ENCODE assay signal across 9 cellular contexts in genomic region chr12:57750561-57751431, GRCh38. TPM values are rescaled to one million over a fixed set of nuclear protein-coding genes. Genes with fewer than 3 reads are reported as not detected.
DNase-seq lines count a peak whose midpoint lies in the region; ATAC-seq and TF ChIP-seq lines count a peak whose summit lies in the region.
"Had no signal": no experiment of that assay in that cellular context is flagged by ENCODE, and none has a peak within 500 bp of the region (broad histone marks: within the 10 kb centered on the region; RNA-seq: fewer than 3 reads in every experiment).

No MANE protein-coding gene starts in this region.

- intact Hi-C loops in right cardiac atrium (cut with DNase I), result no loop called here

- DNase-seq in activated CD4-positive, alpha-beta memory T cell treated with anti-CD3 and anti-CD28 coated beads, Interleukin-2, amount 10 ng/mL, durations not matched to agents 7 days and 5 days, result no peak
- peak in 2 of 3 donors; percentile 36 to 52 for DNase-seq in right cardiac atrium
- no peak for DNase-seq in NOMO-1 (lab: John Stamatoyannopoulos, UW; ENCODE audit: unreplicated experiment in 2 of 2)
- DNase-seq in GM13976 (ENCODE audit: low spot score), result no peak
- DNase-seq: stimulated activated CD4-positive, alpha-beta T cell treated with anti-CD3 and anti-CD28 coated beads, Interleukin-1b, Interleukin-23, amount 100 ng/mL, for 48 hours had no signal

- peaks cover 17 to 56% of the 10 kb centered on the region in 2 experiments for H3K36me3 ChIP-seq in HEK293 (ENCODE audit: control insufficient read depth in 2 of 2, insufficient read depth in 1 of 2, low read length in 2 of 2)

- no peaks in the 10 kb centered on the region for H3K9me3 Mint-ChIP-seq in activated CD4-positive, alpha-beta memory T cell treated with anti-CD3 and anti-CD28 coated beads, Interleukin-2, amount 10 ng/mL, durations not matched to agents 7 days and 5 days

- peak overlapping the region; percentile 83 for H3K4me3 ChIP-seq in HEK293 (ENCODE audit: low read depth, low read length)
- peak overlapping the region; percentile 58 for H3K4me3 ChIP-seq in right cardiac atrium (ENCODE audit: low read length)
- H3K4me3 ChIP-seq in skin epidermis, result peak overlapping the region; percentile 36 to 83 (median 74)

- POLR2A ChIA-PET in HEK293 (lab: Yijun Ruan, JAX), result no interaction called here
- POLR2A ChIA-PET in activated CD4-positive, alpha-beta memory T cell treated with anti-CD3 and anti-CD28 coated beads, Interleukin-2, amount 10 ng/mL, durations not matched to agents 7 days and 5 days (lab: Charles Lee), result interaction anchor here (0.9 to 1.6 kb wide), 2 partner anchors 9 to 17 kb away, joined by 3 to 8 read pairs; no protein-coding TSS in a partner anchor

- no peaks in the 10 kb centered on the region for H3K27me3 ChIP-seq in right cardiac atrium (ENCODE audit: control insufficient read depth, insufficient read depth)

- in situ Hi-C loops in GM13976 (cut with MboI; ENCODE audit: low sequenced_read_pairs, unreplicated experiment), result no loop called here

- peak overlapping the region; percentile 95 for H3K4me3 Mint-ChIP-seq in activated CD4-positive, alpha-beta memory T cell treated with anti-CD3 and anti-CD28 coated beads, Interleukin-2, amount 10 ng/mL, durations not matched to agents 7 days and 5 days

- 89% methylated on average over 15 of the region's 15 CpGs for WGBS in right cardiac atrium

- peak overlapping the region; percentile 84 for H3K27ac ChIP-seq in HEK293 (ENCODE audit: extremely low read depth, low read depth, low read length)
- peak overlapping the region; percentile 65 for H3K27ac ChIP-seq in right cardiac atrium (ENCODE audit: low read length)
- H3K27ac ChIP-seq in skin epidermis, result peak overlapping the region in 15 of 21 experiments; percentile 70 to 92 (median 89)

- CTCF ChIA-PET in HEK293 (lab: Yijun Ruan, JAX), result interaction anchor here (1.1 to 1.8 kb wide), 3 partner anchors 9 to 167 kb away, joined by 3 to 6 read pairs (median 4); no protein-coding TSS in a partner anchor
- CTCF ChIA-PET in activated CD4-positive, alpha-beta memory T cell treated with anti-CD3 and anti-CD28 coated beads, Interleukin-2, amount 10 ng/mL, durations not matched to agents 7 days and 5 days (lab: Charles Lee), result interaction anchor here (1.5 kb wide), 1 partner anchor 9 kb away, joined by 9 read pairs; no protein-coding TSS in a partner anchor

- H3K27ac Mint-ChIP-seq in activated CD4-positive, alpha-beta memory T cell treated with anti-CD3 and anti-CD28 coated beads, Interleukin-2, amount 10 ng/mL, durations not matched to agents 7 days and 5 days, result peak overlapping the region; percentile 74

- peaks cover 3% of the 10 kb centered on the region for H3K27me3 Mint-ChIP-seq in activated CD4-positive, alpha-beta memory T cell treated with anti-CD3 and anti-CD28 coated beads, Interleukin-2, amount 10 ng/mL, durations not matched to agents 7 days and 5 days

- TF ChIP-seq CTCF in HEK293 (tag by site-specific recombination; IDR thresholded peaks at IDR 0.05) (no peak), GM13976 (IDR thresholded peaks at IDR 0.05; ENCODE audit: borderline replicate concordance, control extremely low read depth, extremely low read depth, insufficient read depth, missing control alignments) (no peak)

- H3K9me3 ChIP-seq in HEK293 (ENCODE audit: control insufficient read depth, insufficient read depth, low read depth, low read length) (no peaks in the 10 kb centered on the region), right cardiac atrium (ENCODE audit: control insufficient read depth, low read length) (no peaks in the 10 kb centered on the region)

- peaks cover 46% of the 10 kb centered on the region for H3K36me3 Mint-ChIP-seq in activated CD4-positive, alpha-beta memory T cell treated with anti-CD3 and anti-CD28 coated beads, Interleukin-2, amount 10 ng/mL, durations not matched to agents 7 days and 5 days (ENCODE audit: low read depth)

- ATAC-seq in right cardiac atrium (no peak), HG02884 (IDR thresholded peaks at IDR 0.05; ENCODE audit: unreplicated experiment) (no peak), GM21737 (IDR thresholded peaks at IDR 0.05; ENCODE audit: unreplicated experiment) (no peak)

- H3K4me1 ChIP-seq in HEK293 (ENCODE audit: control insufficient read depth, insufficient read depth, low read length) (peaks cover 16% of the 10 kb centered on the region), right cardiac atrium (ENCODE audit: control insufficient read depth, insufficient read depth, low read length) (peaks cover 2% of the 10 kb centered on the region)

- H3K4me1 Mint-ChIP-seq in activated CD4-positive, alpha-beta memory T cell treated with anti-CD3 and anti-CD28 coated beads, Interleukin-2, amount 10 ng/mL, durations not matched to agents 7 days and 5 days, result peaks cover 58% of the 10 kb centered on the region

TF ChIP-seq in HEK293, 187 proteins besides CTCF, POLR2A, EP300 and RAD21 (continues in another document):
- TF ChIP-seq REPIN1 (tag by site-specific recombination; IDR thresholded peaks at IDR 0.05; ENCODE audit: low read depth) (no peak), ZNF223 (tag by site-specific recombination; IDR thresholded peaks at IDR 0.05) (no peak), BCL11A (tag by site-specific recombination; IDR thresholded peaks at IDR 0.05; ENCODE audit: low read depth) (no peak), ZNF302 (tag by site-specific recombination; IDR thresholded peaks at IDR 0.05; ENCODE audit: low read depth) (no peak), ZNF645 (tag by site-specific recombination; IDR thresholded peaks at IDR 0.05) (no peak), ZNF112 (tag by site-specific recombination; IDR thresholded peaks at IDR 0.05) (no peak), ZNF610 (tag by site-specific recombination; IDR thresholded peaks at IDR 0.05; ENCODE audit: borderline replicate concordance) (no peak), FEZF1 (tag by site-specific recombination; IDR thresholded peaks at IDR 0.05) (no peak), ZNF449 (tag by site-specific recombination; IDR thresholded peaks at IDR 0.05) (no peak), KLF17 (tag by site-specific recombination; IDR thresholded peaks at IDR 0.05) (no peak)

RNA-seq across cellular contexts. Expression of gene CDK4, which starts 1.3 kb away (rescaled TPM):
- 10 to 100 TPM; 87.7 to 88.6 TPM for total RNA-seq in activated CD4-positive, alpha-beta memory T cell treated with anti-CD3 and anti-CD28 coated beads, Interleukin-2, amount 10 ng/mL, durations not matched to agents 7 days and 5 days
- 10 to 100 TPM; 50.9 to 53.9 (median 53.4) TPM for total RNA-seq in right cardiac atrium
- polyA plus RNA-seq in right cardiac atrium, result 29.7 TPM

RNA-seq across cellular contexts. Expression of gene MARCHF9, which starts 4.1 kb away (rescaled TPM):
- total RNA-seq in activated CD4-positive, alpha-beta memory T cell treated with anti-CD3 and anti-CD28 coated beads, Interleukin-2, amount 10 ng/mL, durations not matched to agents 7 days and 5 days, result 10 to 100 TPM; 29.2 to 31.4 TPM
- 10 to 100 TPM; 15.2 to 17.8 (median 16.4) TPM for total RNA-seq in right cardiac atrium
- polyA plus RNA-seq in right cardiac atrium, result 14.3 TPM

RNA-seq across cellular contexts. Expression of gene TSPAN31, which starts 6.0 kb away (rescaled TPM):
- total RNA-seq in activated CD4-positive, alpha-beta memory T cell treated with anti-CD3 and anti-CD28 coated beads, Interleukin-2, amount 10 ng/mL, durations not matched to agents 7 days and 5 days, result 10 to 100 TPM; 21.8 to 23.0 TPM
- total RNA-seq in right cardiac atrium, result 10 to 100 TPM; 31.5 to 41.3 (median 34.5) TPM
- polyA plus RNA-seq in right cardiac atrium, result 43.9 TPM

RNA-seq across cellular contexts. Expression of gene AGAP2, which starts 12.3 kb away (rescaled TPM):
- 10 to 100 TPM; 84.5 to 85.1 TPM for total RNA-seq in activated CD4-positive, alpha-beta memory T cell treated with anti-CD3 and anti-CD28 coated beads, Interleukin-2, amount 10 ng/mL, durations not matched to agents 7 days and 5 days
- under 1 TPM; 0.53 to 0.91 (median 0.72) TPM for total RNA-seq in right cardiac atrium
- 1.7 TPM for polyA plus RNA-seq in right cardiac atrium

RNA-seq across cellular contexts. Expression of gene CYP27B1, which starts 16.1 kb away (rescaled TPM):
- 1 to 10 TPM; 3.3 to 4.3 TPM for total RNA-seq in activated CD4-positive, alpha-beta memory T cell treated with anti-CD3 and anti-CD28 coated beads, Interleukin-2, amount 10 ng/mL, durations not matched to agents 7 days and 5 days
- total RNA-seq in right cardiac atrium, result under 1 TPM in 3 of 4 donors, not detected in 1; 0.12 to 0.22 (median 0.14) TPM
- polyA plus RNA-seq in right cardiac atrium, result 0.18 TPM

Comparison
In these comparisons a context has a peak if more than half of its experiments do, and no peak if none do; other contexts are left out.
1. DNase-seq: peak in right cardiac atrium (2 of 3); none in activated CD4-positive, alpha-beta memory T cell treated with anti-CD3 and anti-CD28 coated beads, Interleukin-2, amount 10 ng/mL, durations not matched to agents 7 days and 5 days (single experiment), NOMO-1 (0 of 2) and GM13976 (single experiment).
2. Peak in every context shown above with its lines, with median percentiles within 50 percentile points of each other: H3K27ac ChIP-seq and H3K4me3 ChIP-seq.